In genomic region chr4:56613101-56613862, GRCh38 we compare ENCODE assay signal across 15 cellular contexts.
DNase-seq lines count a peak whose midpoint lies in the region; ATAC-seq and TF ChIP-seq lines count a peak whose summit lies in the region.
"Had no signal": no experiment of that assay in that cellular context is flagged by ENCODE, and none has a peak within 500 bp of the region (broad histone marks: within the 10 kb centered on the region; RNA-seq: fewer than 3 reads in every experiment).

No MANE protein-coding gene starts in this region.

- H3K14ac ChIP-seq in IMR-90 (replicated peaks; ENCODE audit: low read depth, low read length) (no peak overlapping the region; the same call in 1 of the 2 replicates), mesenchymal stem cell (ENCODE audit: low read length in 2 of 2) (no peak overlapping the region)

- H2BK12ac ChIP-seq in mesenchymal stem cell (ENCODE audit: low read length in 2 of 2) = peak overlapping the region in 1 of 2 experiments; percentile 55

- H4K91ac ChIP-seq in IMR-90 (ENCODE audit: insufficient read depth, low read depth, low read length) (peak overlapping the region; percentile 62; the same call in 1 of the 2 replicates), mesenchymal stem cell (ENCODE audit: low read length) (no peak overlapping the region)

- TF ChIP-seq RAD21 in IMR-90 (IDR thresholded peaks at IDR 0.05; ENCODE audit: low read length) = no peak

- H3K9ac ChIP-seq in IMR-90 (ENCODE audit: low read depth, low read length) (no peak overlapping the region), mesenchymal stem cell (ENCODE audit: low read length) (no peak overlapping the region)

- no peak for TF ChIP-seq CTCF in IMR-90 (conservative IDR thresholded peaks at IDR 0.05; ENCODE audit: low read depth, low read length)
- TF ChIP-seq CTCF in epithelial cell of esophagus (IDR thresholded peaks at IDR 0.05; ENCODE audit: insufficient read depth, low read depth, low read length, missing control alignments) = no peak

- peak overlapping the region; percentile 1; the same call in 1 of the 2 replicates for H3K18ac ChIP-seq in IMR-90 (ENCODE audit: low read depth, low read length)
- H3K18ac ChIP-seq in mesenchymal stem cell (ENCODE audit: low read depth in 1 of 2, low read length in 2 of 2) = peak overlapping the region; percentile 11 to 41

- H4K20me1 ChIP-seq in IMR-90 (ENCODE audit: insufficient read depth, low read length) = no peaks in the 10 kb centered on the region

- H3K27ac ChIP-seq in IMR-90 (ENCODE audit: insufficient read depth, low read length) = no peak overlapping the region
- peak overlapping the region; percentile 69 for H3K27ac ChIP-seq in mesenchymal stem cell (ENCODE audit: low read length, poor library complexity, severe bottlenecking)
- H3K27ac ChIP-seq: testis had no signal

- DNase-seq in AG08396 (ENCODE audit: low spot score) (peak; percentile 56), IMR-90 (peak; percentile 91), epithelial cell of esophagus (ENCODE audit: low read depth) (peak; percentile 96), mesenchymal stem cell (peak; percentile 86), DMS 273 (lab: John Stamatoyannopoulos, UW; ENCODE audit: unreplicated experiment) (no peak), SKM-1 treated with dmso at 0.1 percent for 144 hours (lab: John Stamatoyannopoulos, UW; ENCODE audit: unreplicated experiment) (no peak)
- DNase-seq: activated CD4-positive, alpha-beta T cell treated with anti-CD3 and anti-CD28 coated beads, Interleukin-2, amount 10 ng/mL, durations not matched to agents 7 days and 5 days; cerebellar nuclear complex; midbrain; NCI-H1092 treated with DMSO at 0.1 percent for 48 hours; NCI-H82; SW 1271; testis had no signal

- peak overlapping the region; percentile 79 for H2AK5ac ChIP-seq in IMR-90 (ENCODE audit: low read depth, low read length)
- H2AK5ac ChIP-seq in mesenchymal stem cell (ENCODE audit: low read length, severe bottlenecking) = peak overlapping the region; percentile 17

- H3K23ac ChIP-seq in IMR-90 (ENCODE audit: low read depth, low read length) (no peak overlapping the region), mesenchymal stem cell (ENCODE audit: low read length in 2 of 2) (no peak overlapping the region)

- in situ Hi-C loops in IMR-90 (cut with MboI; ENCODE audit: low sequenced_read_pairs) = no loop called here

- H2AFZ ChIP-seq in IMR-90 (replicated peaks; ENCODE audit: low read length, poor library complexity) (peak overlapping the region; percentile 79), mesenchymal stem cell (ENCODE audit: low read depth, low read length) (no peak overlapping the region)

- H3K4me1 ChIP-seq in IMR-90 (ENCODE audit: control insufficient read depth, insufficient read depth, low read length) = peaks cover 5% of the 10 kb centered on the region
- peaks cover 8% of the 10 kb centered on the region for H3K4me1 ChIP-seq in mesenchymal stem cell (ENCODE audit: control insufficient read depth, insufficient read depth, low read depth, low read length)
- H3K4me1 ChIP-seq: testis had no signal

- H3K4me2 ChIP-seq in IMR-90 (ENCODE audit: low read depth, low read length) = no peak overlapping the region
- H3K4me2 ChIP-seq in mesenchymal stem cell (ENCODE audit: low read length, poor library complexity, severe bottlenecking) = no peak overlapping the region

- H2BK5ac ChIP-seq in IMR-90 (ENCODE audit: low read depth, low read length, poor library complexity, severe bottlenecking) (peak overlapping the region; percentile 7), mesenchymal stem cell (ENCODE audit: low read depth, low read length, poor library complexity, severe bottlenecking) (no peak overlapping the region)

- no CpG with 5 or more reads among the region's 5 CpGs for WGBS in IMR-90 (ENCODE audit: extremely low coverage in 2 of 2, insufficient read length in 1 of 2), 2 experiments
- 67% methylated on average over 5 of the region's 5 CpGs for WGBS in mesenchymal stem cell

- no peak overlapping the region for H3K56ac ChIP-seq in IMR-90 (ENCODE audit: extremely low read depth, insufficient read depth, low read length)

- H4K8ac ChIP-seq in IMR-90 (ENCODE audit: low read depth in 2 of 2, low read length in 2 of 2) = peak overlapping the region in 1 of 2 experiments; percentile 47; a peak in 1 of 4 replicates
- H4K8ac ChIP-seq in mesenchymal stem cell (ENCODE audit: low read length) = peak overlapping the region; percentile 47

- H3K27me3 ChIP-seq in IMR-90 (ENCODE audit: control insufficient read depth, insufficient read depth, low read length) (no peaks in the 10 kb centered on the region), mesenchymal stem cell (ENCODE audit: control insufficient read depth in 1 of 2, insufficient read depth in 1 of 2, low read length in 2 of 2) (peaks cover 0 to 17% of the 10 kb centered on the region in 2 experiments)
- H3K27me3 ChIP-seq: testis had no signal

- ATAC-seq in IMR-90 (ENCODE audit: low read depth) = peak; percentile 85
- no peak for ATAC-seq in GM18498 (IDR thresholded peaks at IDR 0.05; ENCODE audit: unreplicated experiment)
- no peak for ATAC-seq in GM18907 (IDR thresholded peaks at IDR 0.05; ENCODE audit: unreplicated experiment)

- H3K4me3 ChIP-seq in IMR-90 (ENCODE audit: insufficient read depth, low read depth, low read length) (no peak overlapping the region), epithelial cell of esophagus (ENCODE audit: low read length) (no peak overlapping the region), mesenchymal stem cell (ENCODE audit: insufficient read depth in 1 of 2, low read depth in 1 of 2, low read length in 2 of 2) (no peak overlapping the region)
- H3K4me3 ChIP-seq: testis had no signal

- peak overlapping the region; percentile 66 for H2BK120ac ChIP-seq in IMR-90 (ENCODE audit: low read depth, low read length)
- H2BK120ac ChIP-seq in mesenchymal stem cell (ENCODE audit: low read depth, low read length) = no peak overlapping the region

- peak overlapping the region; percentile 61 for H2BK20ac ChIP-seq in IMR-90 (ENCODE audit: low read depth, low read length)

- H3K79me1 ChIP-seq in IMR-90 (ENCODE audit: low read depth in 1 of 2, low read length in 2 of 2) (no peaks in the 10 kb centered on the region), mesenchymal stem cell (replicated peaks; ENCODE audit: low read length, poor library complexity, severe bottlenecking) (no peaks in the 10 kb centered on the region)

- H2AK9ac ChIP-seq in IMR-90 (replicated peaks; ENCODE audit: low read depth, low read length, poor library complexity) = peak overlapping the region; percentile 73

- intact Hi-C loops in IMR-90 (cut with micrococcal nuclease) = no loop called here

- H2BK15ac ChIP-seq in IMR-90 (ENCODE audit: low read depth, low read length) = peak overlapping the region; percentile 11; the same call in 1 of the 3 replicates
- no peak overlapping the region for H2BK15ac ChIP-seq in mesenchymal stem cell (ENCODE audit: low read depth, poor library complexity, severe bottlenecking)

- peak overlapping the region; percentile 26 for H3K4ac ChIP-seq in IMR-90 (ENCODE audit: low read depth, low read length)
- no peak overlapping the region for H3K4ac ChIP-seq in mesenchymal stem cell (ENCODE audit: low read depth in 1 of 2, low read length in 2 of 2)

- H3K36me3 ChIP-seq in IMR-90 (ENCODE audit: control insufficient read depth, insufficient read depth, low read length) (no peaks in the 10 kb centered on the region), mesenchymal stem cell (ENCODE audit: control insufficient read depth in 1 of 2, insufficient read depth in 2 of 2, low read depth in 1 of 2, low read length in 2 of 2) (no peaks in the 10 kb centered on the region)

- CTCF ChIA-PET in IMR-90 (lab: Yijun Ruan, JAX) = interaction anchor here (0.8 kb wide), 1 partner anchor 12 kb away, joined by 3 read pairs; no protein-coding TSS in a partner anchor

- POLR2A ChIA-PET in IMR-90 (lab: Charles Lee; ENCODE audit: unreplicated experiment) = no interaction called here

- H3K9me3 ChIP-seq in IMR-90 (ENCODE audit: control insufficient read depth, insufficient read depth, low read length) = no peaks in the 10 kb centered on the region
- H3K9me3 ChIP-seq in mesenchymal stem cell (ENCODE audit: control insufficient read depth, low read length) = no peaks in the 10 kb centered on the region
- H3K9me3 ChIP-seq: testis had no signal

- H4K5ac ChIP-seq in IMR-90 (ENCODE audit: low read depth, low read length) = no peak overlapping the region

- BruUV-seq in IMR-90 (replicated peaks; lab: Mats Ljungman, UMichigan) = no TSS peak

- no peak for TF ChIP-seq POLR2A in IMR-90 (IDR thresholded peaks at IDR 0.05; ENCODE audit: low read depth, low read length)

- dilution Hi-C loops in IMR-90 (cut with HindIII; ENCODE audit: low sequenced_read_pairs, unreplicated experiment) = no loop called here

- H3K9me1 ChIP-seq in IMR-90 (ENCODE audit: insufficient read depth, low read length) = peaks cover 5% of the 10 kb centered on the region; the same call in 1 of the 2 replicates

TF ChIP-seq in IMR-90, 13 proteins besides CTCF, POLR2A, EP300 and RAD21:
- TF ChIP-seq NFE2L2 (IDR thresholded peaks at IDR 0.05; ENCODE audit: low read depth, low read length) (no peak), CEBPB (IDR thresholded peaks at IDR 0.05; ENCODE audit: low read depth, low read length) (peak; percentile 86), SMC3 (IDR thresholded peaks at IDR 0.05; ENCODE audit: low read depth, low read length) (no peak), MXI1 (IDR thresholded peaks at IDR 0.05; ENCODE audit: borderline replicate concordance, low read depth, low read length) (no peak), BHLHE40 (IDR thresholded peaks at IDR 0.05; ENCODE audit: low read depth, low read length) (no peak), RCOR1 (IDR thresholded peaks at IDR 0.05; ENCODE audit: insufficient replicate concordance, low read length) (no peak), MAZ (IDR thresholded peaks at IDR 0.05; ENCODE audit: borderline replicate concordance, low read depth, low read length) (no peak), CHD1 (IDR thresholded peaks at IDR 0.05; ENCODE audit: low read depth, low read length) (no peak)
- TF ChIP-seq, protein P1, sequence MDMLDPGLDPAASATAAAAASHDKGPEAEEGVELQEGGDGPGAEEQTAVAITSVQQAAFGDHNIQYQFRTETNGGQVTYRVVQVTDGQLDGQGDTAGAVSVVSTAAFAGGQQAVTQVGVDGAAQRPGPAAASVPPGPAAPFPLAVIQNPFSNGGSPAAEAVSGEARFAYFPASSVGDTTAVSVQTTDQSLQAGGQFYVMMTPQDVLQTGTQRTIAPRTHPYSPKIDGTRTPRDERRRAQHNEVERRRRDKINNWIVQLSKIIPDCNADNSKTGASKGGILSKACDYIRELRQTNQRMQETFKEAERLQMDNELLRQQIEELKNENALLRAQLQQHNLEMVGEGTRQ (IDR thresholded peaks at IDR 0.05; ENCODE audit: low read depth, low read length) = peak; percentile 51; the same call in 1 of the 2 replicates

Comparison
In these comparisons a context has a peak if more than half of its experiments do, and no peak if none do; other contexts are left out.
1. DNase-seq: peak in AG08396 (single experiment), IMR-90 (single experiment), epithelial cell of esophagus (single experiment) and mesenchymal stem cell (single experiment); none in DMS 273 (single experiment) and SKM-1 treated with dmso at 0.1 percent for 144 hours (single experiment).